7 cellular contexts compared by ENCODE assay signal in the genomic region with DNA sequence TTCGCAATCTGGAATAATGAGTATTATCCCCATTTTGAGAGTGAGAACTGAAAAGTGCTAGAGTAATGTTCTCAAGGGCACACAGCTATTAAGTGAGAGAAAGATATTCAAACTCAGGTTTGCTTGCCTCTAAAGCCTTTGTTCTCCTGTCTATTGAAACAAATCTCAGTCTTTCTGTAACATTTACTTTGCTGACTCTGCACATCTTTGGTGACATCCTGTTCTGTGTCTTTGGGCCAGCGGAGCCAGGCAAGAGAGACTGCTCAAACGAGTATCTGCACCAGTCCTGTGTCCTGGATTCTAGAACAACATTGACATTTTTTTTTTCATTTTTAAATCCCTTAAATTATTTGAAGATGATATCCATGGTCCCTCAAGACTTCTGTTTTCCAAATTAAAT.
"Had no signal": no experiment of that assay in that cellular context is flagged by ENCODE, and none has a peak within 500 bp of the region (broad histone marks: within the 10 kb centered on the region; RNA-seq: fewer than 3 reads in every experiment).

No MANE protein-coding gene starts in this region.

- H2AFZ ChIP-seq: GM23338 had no signal

- DNase-seq: H7, HFFc6, KG1 had no signal

- H3K27ac ChIP-seq: HL-60 had no signal

- H3K9me3 ChIP-seq: HAP-1 had no signal

- H3K36me3 ChIP-seq: HAP-1 had no signal

- ATAC-seq: HCT116 had no signal

- H3K4me3 ChIP-seq: GM23338, HAP-1 had no signal

- H3K4me2 ChIP-seq: GM23338 had no signal
